ENCODE assay signal across 1 cellular context in genomic region chr11:130115218-130115617, GRCh38.
TF ChIP-seq lines count a peak whose summit lies in the region.

No MANE protein-coding gene starts in this region.

TF ChIP-seq in HepG2, 621 proteins besides CTCF, POLR2A, EP300 and RAD21:
- TF ChIP-seq TBP (CRISPR knock-in tag; IDR thresholded peaks at IDR 0.05), result no peak
- TF ChIP-seq SUZ12 (IDR thresholded peaks at IDR 0.05; ENCODE audit: low read depth, low read length), result no peak
- TF ChIP-seq KDM5B (CRISPR knock-in tag; IDR thresholded peaks at IDR 0.05; ENCODE audit: borderline replicate concordance), result no peak
- TF ChIP-seq ZNF609 (CRISPR knock-in tag; IDR thresholded peaks at IDR 0.05; ENCODE audit: borderline replicate concordance), result no peak
- TF ChIP-seq GATA4 (IDR thresholded peaks at IDR 0.05; ENCODE audit: borderline replicate concordance, low read depth), result no peak
- TF ChIP-seq MAFF (IDR thresholded peaks at IDR 0.05; ENCODE audit: low read depth, low read length), result peak; percentile 21; the same call in 1 of the 2 replicates
- TF ChIP-seq MAFK (conservative IDR thresholded peaks at IDR 0.05 in 1 of 2, IDR thresholded peaks at IDR 0.05 in 1 of 2; ENCODE audit: low read length in 2 of 2), result 0 out of 4 replicates have a peak, but pooled peaks of 1 of the 2 experiments have one; percentile 6
- no peak for TF ChIP-seq ARNTL (CRISPR knock-in tag; IDR thresholded peaks at IDR 0.05)
- TF ChIP-seq DNMT3B (CRISPR knock-in tag; conservative IDR thresholded peaks at IDR 0.05), result no peak
- TF ChIP-seq RFXAP (CRISPR knock-in tag; IDR thresholded peaks at IDR 0.05; ENCODE audit: borderline replicate concordance), result no peak
